8 cellular contexts compared by ENCODE assay signal in the genomic region with DNA sequence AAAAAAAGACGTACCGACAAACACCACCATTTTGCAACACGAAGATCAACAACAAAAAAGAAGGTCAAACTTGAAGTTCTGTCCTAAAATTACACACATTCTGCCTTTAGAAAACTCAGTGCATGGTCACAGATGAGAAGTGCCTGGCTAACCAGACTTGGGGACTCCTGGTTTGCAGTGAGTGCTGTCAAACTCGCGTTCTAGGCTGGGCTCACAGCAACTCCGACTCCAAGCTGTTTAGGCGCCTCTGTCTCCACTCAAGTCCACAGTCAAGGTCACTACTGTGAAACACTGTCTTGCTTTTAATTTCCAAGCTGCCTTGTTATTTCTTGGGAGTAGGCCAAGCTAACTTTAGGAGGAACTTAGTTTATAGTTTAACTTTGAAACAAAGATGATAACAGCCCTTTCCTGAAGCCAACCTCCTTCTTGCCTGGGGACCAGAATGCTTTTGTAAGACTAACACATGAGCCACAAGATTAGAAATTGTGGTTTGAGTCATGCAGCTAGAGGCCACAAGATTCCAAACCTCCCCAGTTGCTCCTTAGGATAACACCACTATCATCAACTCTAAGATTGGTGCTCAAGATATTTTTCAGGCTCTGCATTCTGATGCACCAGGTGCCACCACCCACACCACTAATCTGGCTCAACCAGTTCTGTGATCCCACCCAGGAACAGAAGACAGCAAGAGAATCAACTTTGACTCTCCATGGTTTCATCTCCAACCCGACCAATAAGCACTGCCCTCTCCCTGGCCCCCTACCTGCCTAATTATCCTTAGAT. TPM values are rescaled to one million over a fixed set of nuclear protein-coding genes. Genes with fewer than 3 reads are reported as not detected.
DNase-seq lines count a peak whose midpoint lies in the region; ATAC-seq and TF ChIP-seq lines count a peak whose summit lies in the region.

No MANE protein-coding gene starts in this region.

- no peak for TF ChIP-seq CTCF in HCT116 (IDR thresholded peaks at IDR 0.05 in 2 of 3, conservative IDR thresholded peaks at IDR 0.05 in 1 of 3; ENCODE audit: borderline replicate concordance in 1 of 3, insufficient read depth in 1 of 3, low read depth in 2 of 3, low read length in 2 of 3)
- TF ChIP-seq CTCF in mucosa of descending colon (IDR thresholded peaks at IDR 0.05), result no peak

- TF ChIP-seq POLR2A in HCT116 (IDR thresholded peaks at IDR 0.05; ENCODE audit: borderline replicate concordance, extremely low read depth, insufficient read depth, insufficient read length), result peak; percentile 18

- H3K27ac Mint-ChIP-seq in activated T-helper 1 cell treated with anti-CD3 and anti-CD28 coated beads, Interleukin-12 subunit alpha, Interleukin-12 subunit beta, Interleukin-2, Interleukin-4 antibody, amounts not matched to agents 30 ng/mL and 10 ng/mL and 1 ng/mL, durations not matched to agents 14 hours and 24 hours and 36 hours, result peak overlapping the region; percentile 81

- peaks cover 48% of the 10 kb centered on the region for H3K79me2 ChIP-seq in HCT116 (ENCODE audit: insufficient read depth, low read length)

- peaks cover 42% of the 10 kb centered on the region for H3K36me3 Mint-ChIP-seq in activated T-helper 1 cell treated with anti-CD3 and anti-CD28 coated beads, Interleukin-12 subunit alpha, Interleukin-12 subunit beta, Interleukin-2, Interleukin-4 antibody, amounts not matched to agents 30 ng/mL and 10 ng/mL and 1 ng/mL, durations not matched to agents 14 hours and 24 hours and 36 hours (ENCODE audit: low read depth)

- peak overlapping the region; percentile 87 for H3K4me3 Mint-ChIP-seq in activated T-helper 1 cell treated with anti-CD3 and anti-CD28 coated beads, Interleukin-12 subunit alpha, Interleukin-12 subunit beta, Interleukin-2, Interleukin-4 antibody, amounts not matched to agents 30 ng/mL and 10 ng/mL and 1 ng/mL, durations not matched to agents 14 hours and 24 hours and 36 hours

- peaks cover 23% of the 10 kb centered on the region for H3K4me1 Mint-ChIP-seq in activated T-helper 1 cell treated with anti-CD3 and anti-CD28 coated beads, Interleukin-12 subunit alpha, Interleukin-12 subunit beta, Interleukin-2, Interleukin-4 antibody, amounts not matched to agents 30 ng/mL and 10 ng/mL and 1 ng/mL, durations not matched to agents 14 hours and 24 hours and 36 hours (ENCODE audit: low read depth)

- H2AFZ ChIP-seq in HCT116 (ENCODE audit: low read depth, low read length, poor library complexity, severe bottlenecking), result no peak overlapping the region

- H3K4me1 ChIP-seq in HCT116 (ENCODE audit: control insufficient read depth in 1 of 2, insufficient read depth in 2 of 2, low read length in 2 of 2), result peaks cover 9 to 23% of the 10 kb centered on the region in 2 experiments
- H3K4me1 ChIP-seq in mucosa of descending colon (ENCODE audit: low read depth), result peaks cover 14% of the 10 kb centered on the region

- peaks cover 21% of the 10 kb centered on the region for H3K9me3 Mint-ChIP-seq in activated T-helper 1 cell treated with anti-CD3 and anti-CD28 coated beads, Interleukin-12 subunit alpha, Interleukin-12 subunit beta, Interleukin-2, Interleukin-4 antibody, amounts not matched to agents 30 ng/mL and 10 ng/mL and 1 ng/mL, durations not matched to agents 14 hours and 24 hours and 36 hours

- RAD21 ChIA-PET in HCT116 (lab: Charles Lee; ENCODE audit: low non-redundant PET in 1 of 2, low total read pairs in 2 of 2, uncharacterized antibody in 2 of 2, unreplicated experiment in 2 of 2), result no interaction called here

- H3K36me3 ChIP-seq in HCT116 (ENCODE audit: control insufficient read depth in 1 of 2, insufficient read depth in 2 of 2, low read length in 2 of 2) (peaks cover 7 to 32% of the 10 kb centered on the region in 2 experiments; a peak in 2 of 4 replicates), mucosa of descending colon (ENCODE audit: low read depth) (no peaks in the 10 kb centered on the region)

- H3K27me3 Mint-ChIP-seq in activated T-helper 1 cell treated with anti-CD3 and anti-CD28 coated beads, Interleukin-12 subunit alpha, Interleukin-12 subunit beta, Interleukin-2, Interleukin-4 antibody, amounts not matched to agents 30 ng/mL and 10 ng/mL and 1 ng/mL, durations not matched to agents 14 hours and 24 hours and 36 hours (ENCODE audit: insufficient read depth), result no peaks in the 10 kb centered on the region

- no peaks in the 10 kb centered on the region for H3K9me2 ChIP-seq in HCT116 (ENCODE audit: insufficient read depth)

- no TSS peak for BruUV-seq in HCT116 (replicated peaks; lab: Mats Ljungman, UMichigan)

- DNase-seq in A172 (ENCODE audit: low spot score) (peak; percentile 57), HCT116 (ENCODE audit: low read depth, low spot score) (no peak), kidney glomerular epithelial cell (lab: John Stamatoyannopoulos, UW) (peak; percentile 23), NCI-H1105 treated with DMSO at 0.1 percent for 48 hours (lab: John Stamatoyannopoulos, UW) (no peak), mucosa of descending colon (no peak), mucosa of gallbladder (ENCODE audit: low spot score) (no peak), medulla oblongata (ENCODE audit: extremely low spot score) (no peak)
- no peak for DNase-seq in activated T-helper 1 cell treated with anti-CD3 and anti-CD28 coated beads, Interleukin-12 subunit alpha, Interleukin-12 subunit beta, Interleukin-2, Interleukin-4 antibody, amounts not matched to agents 30 ng/mL and 10 ng/mL and 1 ng/mL, durations not matched to agents 14 hours and 24 hours and 36 hours (ENCODE audit: low spot score)

- peak overlapping the region; percentile 61 for H3K9ac ChIP-seq in HCT116 (ENCODE audit: low read length)

- CTCF ChIA-PET in HCT116 (lab: Charles Lee), result no interaction called here

- POLR2A ChIA-PET in HCT116 (lab: Charles Lee), result no interaction called here

- no peaks in the 10 kb centered on the region for H4K20me1 ChIP-seq in HCT116 (ENCODE audit: insufficient read depth)

- H3K27ac ChIP-seq in HCT116 (ENCODE audit: low read depth, low read length), result peak overlapping the region; percentile 96; the same call in 1 of the 2 replicates

- TF ChIP-seq RAD21 in HCT116 (IDR thresholded peaks at IDR 0.05; ENCODE audit: low read depth), result no peak

- peak overlapping the region; percentile 58 to 67 for H3K4me3 ChIP-seq in HCT116 (replicated peaks in 1 of 2; ENCODE audit: low read depth in 1 of 2, low read length in 2 of 2)
- no peak overlapping the region for H3K4me3 ChIP-seq in mucosa of descending colon

- intact Hi-C loops in HCT116 (cut with micrococcal nuclease), result loop anchor here (2.0 to 5.0 kb wide), 2 partner anchors 85 to 208 kb away; a partner anchor contains a TSS
- intact Hi-C loops in activated T-helper 1 cell treated with anti-CD3 and anti-CD28 coated beads, Interleukin-12 subunit alpha, Interleukin-12 subunit beta, Interleukin-2, Interleukin-4 antibody, amounts not matched to agents 30 ng/mL and 10 ng/mL and 1 ng/mL, durations not matched to agents 14 hours and 24 hours and 36 hours (cut with micrococcal nuclease), result loop anchor here (1.0 to 5.0 kb wide), 8 partner anchors 87 to 578 kb away; a partner anchor contains a TSS
- intact Hi-C loops in mucosa of descending colon (cut with DNase I, micrococcal nuclease), result no loop called here

- H3K4me2 ChIP-seq in HCT116 (ENCODE audit: low read length), result peak overlapping the region; percentile 79

- no peaks in the 10 kb centered on the region for H3K27me3 ChIP-seq in HCT116 (ENCODE audit: insufficient read depth, low read length)

- ATAC-seq in HCT116 (no peak), mucosa of descending colon (no peak)

- H3K9me3 ChIP-seq in HCT116 (ENCODE audit: control insufficient read depth in 1 of 2, insufficient read depth in 1 of 2, low read depth in 1 of 2, low read length in 2 of 2) (peaks cover 0 to 29% of the 10 kb centered on the region in 2 experiments; a peak in 1 of 4 replicates), mucosa of descending colon (no peaks in the 10 kb centered on the region)

TF ChIP-seq in HCT116, 20 proteins besides CTCF, POLR2A, EP300 and RAD21:
- no peak for TF ChIP-seq YY1 (IDR thresholded peaks at IDR 0.05; ENCODE audit: extremely low read depth, insufficient replicate concordance, low read depth, low read length)
- peak; percentile 63; the same call in 1 of the 2 replicates for TF ChIP-seq CBX3 (IDR thresholded peaks at IDR 0.05; ENCODE audit: low read depth)

RNA-seq across cellular contexts. Expression of a gene that starts 1.1 kb away (rescaled TPM):
- 79.0 and 95.9 TPM in 2 replicates for total RNA-seq in A172 (2014; rRNA removed; shearing (Covaris generic))
- total RNA-seq in HCT116 (2021; ENCODE audit: unreplicated experiment), result 69.4 TPM
- polyA plus RNA-seq in HCT116 (2012), result 57.1 and 61.6 TPM in 2 replicates
- total RNA-seq in activated T-helper 1 cell treated with anti-CD3 and anti-CD28 coated beads, Interleukin-12 subunit alpha, Interleukin-12 subunit beta, Interleukin-2, Interleukin-4 antibody, amounts not matched to agents 30 ng/mL and 10 ng/mL and 1 ng/mL, durations not matched to agents 14 hours and 24 hours and 36 hours, result 42.7 and 52.4 TPM in 2 replicates
- 10 to 100 TPM; 29.4 to 43.0 (median 30.9) TPM for total RNA-seq in mucosa of descending colon
- 30.9 TPM for total RNA-seq in mucosa of gallbladder

RNA-seq across cellular contexts. Expression of a gene that starts 1.7 kb away (rescaled TPM):
- total RNA-seq in A172 (2014; rRNA removed; shearing (Covaris generic)), result 31.0 and 31.3 TPM in 2 replicates
- 14.1 TPM for total RNA-seq in HCT116 (2021; ENCODE audit: unreplicated experiment)
- polyA plus RNA-seq in HCT116 (2012), result 10.8 and 12.4 TPM in 2 replicates
- 37.0 and 37.8 TPM in 2 replicates for total RNA-seq in activated T-helper 1 cell treated with anti-CD3 and anti-CD28 coated beads, Interleukin-12 subunit alpha, Interleukin-12 subunit beta, Interleukin-2, Interleukin-4 antibody, amounts not matched to agents 30 ng/mL and 10 ng/mL and 1 ng/mL, durations not matched to agents 14 hours and 24 hours and 36 hours
- 10 to 100 TPM; 10.1 to 24.5 (median 24.4) TPM for total RNA-seq in mucosa of descending colon
- total RNA-seq in mucosa of gallbladder, result 19.9 TPM

Comparison
In these comparisons a context has a peak if more than half of its experiments do, and no peak if none do; other contexts are left out.
1. DNase-seq: peak in A172 (single experiment) and kidney glomerular epithelial cell (single experiment); none in HCT116 (single experiment), activated T-helper 1 cell treated with anti-CD3 and anti-CD28 coated beads, Interleukin-12 subunit alpha, Interleukin-12 subunit beta, Interleukin-2, Interleukin-4 antibody, amounts not matched to agents 30 ng/mL and 10 ng/mL and 1 ng/mL, durations not matched to agents 14 hours and 24 hours and 36 hours (single experiment), NCI-H1105 treated with DMSO at 0.1 percent for 48 hours (single experiment), mucosa of descending colon (0 of 3), mucosa of gallbladder (single experiment) and medulla oblongata (single experiment).
2. intact Hi-C loops: an anchor here in HCT116 (2.0 to 5.0 kb wide) and activated T-helper 1 cell treated with anti-CD3 and anti-CD28 coated beads, Interleukin-12 subunit alpha, Interleukin-12 subunit beta, Interleukin-2, Interleukin-4 antibody, amounts not matched to agents 30 ng/mL and 10 ng/mL and 1 ng/mL, durations not matched to agents 14 hours and 24 hours and 36 hours (1.0 to 5.0 kb wide); none called in mucosa of descending colon.